In genomic region chr4:1604706-1605205, GRCh38 we compare ENCODE assay signal across 12 cellular contexts.
DNase-seq lines count a peak whose midpoint lies in the region; ATAC-seq and TF ChIP-seq lines count a peak whose summit lies in the region.
"Had no signal": no experiment of that assay in that cellular context is flagged by ENCODE, and none has a peak within 500 bp of the region (broad histone marks: within the 10 kb centered on the region; RNA-seq: fewer than 3 reads in every experiment).

No MANE protein-coding gene starts in this region.

- H3K9me3 Mint-ChIP-seq in nephron progenitor cell, result no peaks in the 10 kb centered on the region
- H3K9me3 Mint-ChIP-seq: H9; nephron; stimulated activated naive CD8-positive, alpha-beta T cell treated with anti-CD3 and anti-CD28 coated beads, Interleukin-15, Interleukin-2, amounts not matched to agents 100 ng/mL and 50 ng/mL, for 24 hours had no signal

- H3K27ac ChIP-seq in C4-2B, result no peak overlapping the region

- H3K27me3 Mint-ChIP-seq in nephron progenitor cell (ENCODE audit: low read depth, poor library complexity), result peaks cover 11% of the 10 kb centered on the region
- H3K27me3 Mint-ChIP-seq: stimulated activated naive CD8-positive, alpha-beta T cell treated with anti-CD3 and anti-CD28 coated beads, Interleukin-15, Interleukin-2, amounts not matched to agents 100 ng/mL and 50 ng/mL, for 24 hours had no signal

- H3K4me3 Mint-ChIP-seq in nephron progenitor cell, result no peak overlapping the region
- H3K4me3 Mint-ChIP-seq: H9; nephron; stimulated activated naive CD8-positive, alpha-beta T cell treated with anti-CD3 and anti-CD28 coated beads, Interleukin-15, Interleukin-2, amounts not matched to agents 100 ng/mL and 50 ng/mL, for 24 hours had no signal

- DNase-seq in HT-29 (ENCODE audit: low spot score) (peak; percentile 51), left colon (peak in 1 of 2 donors; percentile 19), nephron progenitor cell (no peak)
- DNase-seq in activated CD4-positive, alpha-beta T cell treated with anti-CD3 and anti-CD28 coated beads for 48 hours, result peak; percentile 36
- DNase-seq: activated T-cell treated with anti-CD3 and anti-CD28 coated beads for 4 hours, H9 had no signal

- peak; percentile 29 for TF ChIP-seq CTCF in C4-2B (conservative IDR thresholded peaks at IDR 0.05)
- TF ChIP-seq CTCF in nephron progenitor cell (IDR thresholded peaks at IDR 0.05), result no peak

- intact Hi-C loops in left colon (cut with DNase I, micrococcal nuclease), result no loop called here

- peaks cover 39% of the 10 kb centered on the region for H3K4me1 Mint-ChIP-seq in nephron progenitor cell

- peak; percentile 60 for ATAC-seq in left colon
- ATAC-seq in HG03432 (IDR thresholded peaks at IDR 0.05; ENCODE audit: unreplicated experiment), result no peak
- ATAC-seq in HG03095 (IDR thresholded peaks at IDR 0.05; ENCODE audit: unreplicated experiment), result no peak
- ATAC-seq in HG02938 (IDR thresholded peaks at IDR 0.05; ENCODE audit: unreplicated experiment), result no peak

- H3K27ac Mint-ChIP-seq in nephron progenitor cell, result no peak overlapping the region
- H3K27ac Mint-ChIP-seq: nephron; stimulated activated naive CD8-positive, alpha-beta T cell treated with anti-CD3 and anti-CD28 coated beads, Interleukin-15, Interleukin-2, amounts not matched to agents 100 ng/mL and 50 ng/mL, for 24 hours had no signal

- no peaks in the 10 kb centered on the region for H3K36me3 Mint-ChIP-seq in nephron progenitor cell (ENCODE audit: low read depth)
